8 cellular contexts compared by ENCODE assay signal in genomic region chr2:207423886-207424285, GRCh38.
DNase-seq lines count a peak whose midpoint lies in the region; ATAC-seq and TF ChIP-seq lines count a peak whose summit lies in the region.

No MANE protein-coding gene starts in this region.

- CTCF ChIA-PET in activated CD4-positive, alpha-beta memory T cell treated with anti-CD3 and anti-CD28 coated beads for 36 hours (lab: Charles Lee) = interaction anchor here (0.6 to 1.0 kb wide), 2 partner anchors 49 to 259 kb away, joined by 3 read pairs; partner anchors contain the start of gene KLF7

- no peaks in the 10 kb centered on the region for H3K9me3 ChIP-seq in tibial nerve

- DNase-seq in CMK (ENCODE audit: low read depth) = peak; percentile 43
- DNase-seq in activated CD4-positive, alpha-beta memory T cell treated with anti-CD3 and anti-CD28 coated beads for 36 hours = peak; percentile 76
- DNase-seq in renal cortical epithelial cell (ENCODE audit: low read depth) = peak; percentile 91
- DNase-seq in tibial nerve (ENCODE audit: low spot score in 2 of 2) = no peak
- no peak for DNase-seq in DMS53 treated with DMSO at 0.1 percent for 48 hours (lab: John Stamatoyannopoulos, UW; ENCODE audit: unreplicated experiment)
- DNase-seq in SK-N-DZ (ENCODE audit: low spot score) = no peak

- intact Hi-C loops in activated CD4-positive, alpha-beta memory T cell treated with anti-CD3 and anti-CD28 coated beads for 36 hours (cut with micrococcal nuclease) = no loop called here

- no peak for TF ChIP-seq CTCF in tibial nerve (IDR thresholded peaks at IDR 0.05)

- no peaks in the 10 kb centered on the region for H3K36me3 ChIP-seq in tibial nerve

- H3K27me3 Mint-ChIP-seq in activated CD4-positive, alpha-beta memory T cell treated with anti-CD3 and anti-CD28 coated beads for 36 hours = peaks cover 3% of the 10 kb centered on the region

- ATAC-seq in GM19463 (IDR thresholded peaks at IDR 0.05; ENCODE audit: unreplicated experiment) = peak; percentile 97
- ATAC-seq in HG03460 (IDR thresholded peaks at IDR 0.05; ENCODE audit: unreplicated experiment) = peak; percentile 99

- 47 to 58% methylated on average over 3 of the region's 3 CpGs for WGBS in tibial nerve, 2 donors

- H3K4me1 Mint-ChIP-seq in activated CD4-positive, alpha-beta memory T cell treated with anti-CD3 and anti-CD28 coated beads for 36 hours (ENCODE audit: low read depth) = peaks cover 14% of the 10 kb centered on the region

- no peaks in the 10 kb centered on the region for H3K27me3 ChIP-seq in tibial nerve

- no peak overlapping the region for H3K4me3 Mint-ChIP-seq in activated CD4-positive, alpha-beta memory T cell treated with anti-CD3 and anti-CD28 coated beads for 36 hours

- no peak overlapping the region for H3K4me3 ChIP-seq in tibial nerve

- H3K27ac ChIP-seq in tibial nerve = no peak overlapping the region

- H3K27ac Mint-ChIP-seq in activated CD4-positive, alpha-beta memory T cell treated with anti-CD3 and anti-CD28 coated beads for 36 hours = peak overlapping the region; percentile 16

- POLR2A ChIA-PET in activated CD4-positive, alpha-beta memory T cell treated with anti-CD3 and anti-CD28 coated beads for 36 hours (lab: Charles Lee) = no interaction called here

- H3K4me1 ChIP-seq in tibial nerve = no peaks in the 10 kb centered on the region

- no peaks in the 10 kb centered on the region for H3K36me3 Mint-ChIP-seq in activated CD4-positive, alpha-beta memory T cell treated with anti-CD3 and anti-CD28 coated beads for 36 hours

- no peaks in the 10 kb centered on the region for H3K9me3 Mint-ChIP-seq in activated CD4-positive, alpha-beta memory T cell treated with anti-CD3 and anti-CD28 coated beads for 36 hours

- TF ChIP-seq EP300 in tibial nerve (IDR thresholded peaks at IDR 0.05) = no peak

- TF ChIP-seq POLR2A in tibial nerve (IDR thresholded peaks at IDR 0.05) = no peak

Comparison
In these comparisons a context has a peak if more than half of its experiments do, and no peak if none do; other contexts are left out.
1. DNase-seq: peak in CMK (single experiment), activated CD4-positive, alpha-beta memory T cell treated with anti-CD3 and anti-CD28 coated beads for 36 hours (single experiment) and renal cortical epithelial cell (single experiment); none in tibial nerve (0 of 2), DMS53 treated with DMSO at 0.1 percent for 48 hours (single experiment) and SK-N-DZ (single experiment).